In genomic region chr16:30334473-30334985, GRCh38 we compare ENCODE assay signal across 9 cellular contexts. TPM values are rescaled to one million over a fixed set of nuclear protein-coding genes. Genes with fewer than 3 reads are reported as not detected.
DNase-seq lines count a peak whose midpoint lies in the region; ATAC-seq, FAIRE-seq and TF ChIP-seq lines count a peak whose summit lies in the region.
"Not testable (repeated sequence)": the region's sequence is repeated elsewhere in the genome, so short reads cannot be mapped to it uniquely, and the experiment has no call there.
"Had no signal": no experiment of that assay in that cellular context is flagged by ENCODE, and none has a peak within 500 bp of the region (broad histone marks: within the 10 kb centered on the region; RNA-seq: fewer than 3 reads in every experiment).

No MANE protein-coding gene starts in this region.

- H3K79me1 ChIP-seq in H1 (ENCODE audit: low read depth, low read length); mesendoderm (ENCODE audit: low read length): not testable (repeated sequence)

- not testable (repeated sequence) for H3K27me3 ChIP-seq in CD8-positive, alpha-beta memory T cell (ENCODE audit: insufficient read depth, low read length, poor library complexity, severe bottlenecking); H1 (replicated peaks in 1 of 4; ENCODE audit: control insufficient read depth in 3 of 4, extremely low read depth in 1 of 4, insufficient read depth in 3 of 4, low read length in 3 of 4); mesendoderm (ENCODE audit: insufficient read depth, low read length, poor library complexity)

- peak overlapping the region; percentile 88 to 98 (median 94) for H3K4me3 Mint-ChIP-seq in CD8-positive, alpha-beta memory T cell

- H3K9ac ChIP-seq in H1 (replicated peaks in 1 of 4; ENCODE audit: extremely low read depth in 1 of 4, low read depth in 3 of 4, low read length in 3 of 4) (peak overlapping the region in 1 of 4 experiments; percentile 63; a peak in 2 of 7 replicates), mesendoderm (ENCODE audit: low read length) (peak overlapping the region; percentile 61)

- not testable (repeated sequence) for H3K27me3 Mint-ChIP-seq in CD8-positive, alpha-beta memory T cell

- H2BK15ac ChIP-seq in H1 (ENCODE audit: low read length); mesendoderm (replicated peaks; ENCODE audit: low read depth): not testable (repeated sequence)

- H3K9me3 ChIP-seq in CD8-positive, alpha-beta memory T cell (ENCODE audit: low read length); H1 (ENCODE audit: insufficient read depth in 2 of 2, low read depth in 1 of 2, low read length in 1 of 2): not testable (repeated sequence)

- not testable (repeated sequence) for H4K91ac ChIP-seq in H1 (replicated peaks; ENCODE audit: insufficient read length, low read length)

- not testable (repeated sequence) for H4K20me1 ChIP-seq in H1 (replicated peaks in 1 of 2; ENCODE audit: control insufficient read depth in 1 of 2, insufficient read depth in 2 of 2, low read length in 2 of 2)

- H3K36me3 ChIP-seq in CD8-positive, alpha-beta memory T cell (ENCODE audit: insufficient read depth, low read length); H1 (ENCODE audit: control insufficient read depth in 2 of 4, insufficient read depth in 4 of 4, low read length in 3 of 4); mesendoderm (ENCODE audit: control insufficient read depth, insufficient read depth, low read length): not testable (repeated sequence)

- not testable (repeated sequence) for H3K4me1 ChIP-seq in CD8-positive, alpha-beta memory T cell (ENCODE audit: insufficient read depth, low read length); H1 (replicated peaks in 1 of 4; ENCODE audit: control insufficient read depth in 3 of 4, insufficient read depth in 4 of 4, low read length in 3 of 4); mesendoderm (ENCODE audit: control insufficient read depth, low read depth, low read length)

- not testable (repeated sequence) for H3K36me3 Mint-ChIP-seq in CD8-positive, alpha-beta memory T cell

- H3K56ac ChIP-seq in H1 (replicated peaks; ENCODE audit: insufficient read length, low read depth, low read length), result not testable (repeated sequence)
- H3K56ac ChIP-seq in mesendoderm (ENCODE audit: low read length), result peak overlapping the region; percentile 67

- not testable (repeated sequence) for H2BK120ac ChIP-seq in H1 (replicated peaks; ENCODE audit: low read depth, low read length); mesendoderm (ENCODE audit: low read depth, low read length)

- 0% methylated on average over 10 of the region's 33 CpGs; no CpG with 5 or more reads in 1 of the 2 experiments for WGBS in H1 (ENCODE audit: extremely low coverage in 1 of 2, insufficient coverage in 1 of 2, insufficient read length in 1 of 2, insufficient replicate concordance in 2 of 2, low coverage in 1 of 2, low lambda C conversion rate in 2 of 2, missing lambda C conversion rate in 1 of 2), 2 experiments
- no CpG with 5 or more reads among the region's 33 CpGs for WGBS in mesendoderm (ENCODE audit: extremely low coverage, insufficient coverage, low lambda C conversion rate)

- not testable (repeated sequence) for FAIRE-seq in H1 (lab: Jason Lieb, UNC)

- not testable (repeated sequence) for H2BK20ac ChIP-seq in H1 (ENCODE audit: low read length)

- not testable (repeated sequence) for TF ChIP-seq EP300 in H1 (IDR thresholded peaks at IDR 0.05; ENCODE audit: borderline replicate concordance in 1 of 2, low read depth in 2 of 2, low read length in 2 of 2)

- not testable (repeated sequence) for TF ChIP-seq CTCF in H1 (IDR thresholded peaks at IDR 0.05; ENCODE audit: control extremely low read depth in 1 of 3, insufficient read depth in 1 of 3, low read depth in 1 of 3, low read length in 3 of 3)

- not testable (repeated sequence) for H3K23me2 ChIP-seq in H1 (ENCODE audit: low read depth, low read length)

- not testable (repeated sequence) for H2BK12ac ChIP-seq in H1 (ENCODE audit: low read depth, low read length)

- H3K4me3 ChIP-seq in CD8-positive, alpha-beta memory T cell (ENCODE audit: low read length), result peak overlapping the region; percentile 34
- H3K4me3 ChIP-seq in H1 (ENCODE audit: extremely low read depth in 1 of 4, insufficient read depth in 2 of 4, low read depth in 3 of 4, low read length in 4 of 4) (peak overlapping the region; percentile 58 to 97 (median 66)), mesendoderm (ENCODE audit: low read length) (peak overlapping the region; percentile 46)

- TF ChIP-seq RAD21 in H1 (IDR thresholded peaks at IDR 0.05 in 1 of 2, conservative IDR thresholded peaks at IDR 0.05 in 1 of 2; ENCODE audit: low read depth in 2 of 2, low read length in 2 of 2), result not testable (repeated sequence)

- H3K14ac ChIP-seq in H1 (ENCODE audit: insufficient read length), result not testable (repeated sequence)

- peaks cover 18 to 32% (median 31%) of the 10 kb centered on the region in 3 donors for H3K4me1 Mint-ChIP-seq in CD8-positive, alpha-beta memory T cell

- H4K8ac ChIP-seq in H1 (ENCODE audit: extremely low read depth, insufficient read depth, low read length); mesendoderm (ENCODE audit: low read depth, low read length): not testable (repeated sequence)

- H3K4ac ChIP-seq in H1 (replicated peaks; ENCODE audit: insufficient read length, low read depth, low read length); mesendoderm (ENCODE audit: low read depth, low read length): not testable (repeated sequence)

- H3K18ac ChIP-seq in H1 (ENCODE audit: extremely low read depth, low read length); mesendoderm (ENCODE audit: low read length): not testable (repeated sequence)

- CTCF ChIA-PET in CD8-positive, alpha-beta memory T cell (lab: Charles Lee), result interaction anchor here (2.1 kb wide), 1 partner anchor 37 kb away, joined by 7 read pairs; the partner anchor contains the start of gene TBC1D10B
- CTCF ChIA-PET in H1 (lab: Charles Lee; ENCODE audit: partially characterized antibody), result interaction anchor here (2.6 kb wide), 1 partner anchor 13 kb away, joined by 6 read pairs; no protein-coding TSS in a partner anchor

- POLR2A ChIA-PET in CD8-positive, alpha-beta memory T cell (lab: Charles Lee), result interaction anchor here (0.6 to 1.7 kb wide), 5 partner anchors 9 to 596 kb away, joined by 3 to 10 read pairs (median 6); partner anchors contain the start of genes CORO1A and SEPTIN1
- POLR2A ChIA-PET in H1 (lab: Charles Lee; ENCODE audit: partially characterized antibody), result interaction anchor here (1.3 to 1.4 kb wide), 2 partner anchors 20 to 70 kb away, joined by 5 to 6 read pairs; partner anchors contain the start of gene CD2BP2

- peaks cover 0 to 16% of the 10 kb centered on the region in 2 experiments; a peak in 2 of 4 replicates for H3K79me2 ChIP-seq in H1 (ENCODE audit: control insufficient read depth in 1 of 2, insufficient read depth in 2 of 2, low read length in 2 of 2)
- not testable (repeated sequence) for H3K79me2 ChIP-seq in mesendoderm (ENCODE audit: control insufficient read depth, insufficient read depth, low read length)

- not testable (repeated sequence) for H4K5ac ChIP-seq in H1 (ENCODE audit: insufficient read length, low read depth, low read length); mesendoderm (ENCODE audit: low read length)

- DNase-seq in CD8-positive, alpha-beta memory T cell, result peak; percentile 78 to 89 (median 85)
- DNase-seq in NOMO-1 treated with dmso at 0.1 percent for 144 hours (lab: John Stamatoyannopoulos, UW; ENCODE audit: unreplicated experiment) (peak; percentile 62), H1 (ENCODE audit: low read depth in 1 of 2, low spot score in 2 of 2) (peak in 1 of 2 experiments; percentile 82), mesendoderm (peak; percentile 91)
- peak in 2 of 3 experiments; percentile 58 to 78 for DNase-seq in activated CD8-positive, alpha-beta memory T cell treated with anti-CD3 and anti-CD28 coated beads for 48 hours (ENCODE audit: low read depth in 2 of 3, low spot score in 2 of 3)
- DNase-seq in stimulated activated CD4-positive, alpha-beta T cell treated with anti-CD3 and anti-CD28 coated beads, TNF-alpha, amount 100 ng/mL, for 48 hours (ENCODE audit: low read depth in 3 of 3), result peak; percentile 64 to 80 (median 78)

- H2BK5ac ChIP-seq in H1 (ENCODE audit: low read depth, low read length); mesendoderm (ENCODE audit: low read length): not testable (repeated sequence)

- H3K23ac ChIP-seq in H1 (ENCODE audit: insufficient read length); mesendoderm (ENCODE audit: low read length): not testable (repeated sequence)

- ATAC-seq in GM21360 (IDR thresholded peaks at IDR 0.05; ENCODE audit: unreplicated experiment), result peak; percentile 71
- peak; percentile 41 for ATAC-seq in HG03558 (IDR thresholded peaks at IDR 0.05; ENCODE audit: extremely low read depth, unreplicated experiment)

- H2AFZ ChIP-seq in H1 (ENCODE audit: low read length), result not testable (repeated sequence)

- peak overlapping the region; percentile 73 to 98 (median 94) for H3K27ac Mint-ChIP-seq in CD8-positive, alpha-beta memory T cell

- not testable (repeated sequence) for H2AK5ac ChIP-seq in H1 (ENCODE audit: low read depth, low read length); mesendoderm (ENCODE audit: low read length)

- TF ChIP-seq POLR2A in H1 (IDR thresholded peaks at IDR 0.05; ENCODE audit: control extremely low read depth in 1 of 2, low read depth in 2 of 2, low read length in 2 of 2), result not testable (repeated sequence)

- not testable (repeated sequence) for H3K27ac ChIP-seq in CD8-positive, alpha-beta memory T cell (ENCODE audit: low read depth, low read length); H1 (ENCODE audit: low read depth, low read length); mesendoderm (ENCODE audit: low read depth, low read length)

- peak overlapping the region; percentile 7 to 42; a peak in 3 of 4 replicates for H3K4me2 ChIP-seq in H1 (ENCODE audit: insufficient read depth in 1 of 2, low read depth in 2 of 2, low read length in 2 of 2)
- not testable (repeated sequence) for H3K4me2 ChIP-seq in mesendoderm (ENCODE audit: low read length)

- H3K9me3 Mint-ChIP-seq in CD8-positive, alpha-beta memory T cell, result not testable (repeated sequence)

RNA-seq across cellular contexts. Expression of gene CD2BP2, which starts 20.6 kb away (rescaled TPM):
- total RNA-seq in CD8-positive, alpha-beta memory T cell, result 10 to 100 TPM; 84.5 to 89.5 TPM
- 27.2 TPM for polyA plus RNA-seq in CD8-positive, alpha-beta memory T cell
- total RNA-seq in H1 (2021; fragmentation: NEBNext Ultra II Directional; extraction: Animal tissue kit (Norgen Biotek cat#: 25700)), result 55.3 and 55.4 TPM in 2 replicates
- 22.4 and 30.4 TPM in 2 replicates for polyA plus RNA-seq in H1 (2011; rRNA removed)
- 41.3 TPM for polyA plus RNA-seq in H1 (2011; cell fraction: cytosol; rRNA removed)
- polyA plus RNA-seq in H1 (2011; cell fraction: nucleus; rRNA removed), result 88.6 TPM
- 44.2 to 48.1 TPM (median 46.0 TPM) in 4 replicates for polyA plus RNA-seq in H1 (2012, experiment 1 of 2)
- 36.3 TPM for polyA plus RNA-seq in H1 (2012, experiment 2 of 2)
- polyA plus RNA-seq in H1 (2013, experiment 1 of 2), result 22.9 TPM
- polyA plus RNA-seq in H1 (2013, experiment 2 of 2), result 22.8 TPM
- 31.4 and 35.3 TPM in 2 replicates for polyA minus RNA-seq in H1 (2011; rRNA and poly(A)+ RNA removed)
- polyA minus RNA-seq in H1 (2011; cell fraction: cytosol; rRNA and poly(A)+ RNA removed), result 19.1 TPM
- polyA minus RNA-seq in H1 (2011; cell fraction: nucleus; rRNA and poly(A)+ RNA removed), result 24.0 TPM
- polyA plus RNA-seq in mesendoderm (2013, experiment 1 of 2), result 34.8 TPM
- polyA plus RNA-seq in mesendoderm (2013, experiment 2 of 2), result 33.7 TPM

RNA-seq across cellular contexts. Expression of gene TBC1D10B, which starts 35.8 kb away (rescaled TPM):
- 10 to 100 TPM; 59.0 to 61.4 TPM for total RNA-seq in CD8-positive, alpha-beta memory T cell
- 17.3 TPM for polyA plus RNA-seq in CD8-positive, alpha-beta memory T cell
- 28.6 and 29.4 TPM in 2 replicates for total RNA-seq in H1 (2021; fragmentation: NEBNext Ultra II Directional; extraction: Animal tissue kit (Norgen Biotek cat#: 25700))
- polyA plus RNA-seq in H1 (2011; rRNA removed), result 15.4 and 22.1 TPM in 2 replicates
- polyA plus RNA-seq in H1 (2011; cell fraction: cytosol; rRNA removed), result 14.2 TPM
- polyA plus RNA-seq in H1 (2011; cell fraction: nucleus; rRNA removed), result 23.6 TPM
- polyA plus RNA-seq in H1 (2012, experiment 1 of 2), result 23.8 to 27.5 TPM (median 24.9 TPM) in 4 replicates
- 24.2 TPM for polyA plus RNA-seq in H1 (2012, experiment 2 of 2)
- polyA plus RNA-seq in H1 (2013, experiment 1 of 2), result 15.4 TPM
- polyA plus RNA-seq in H1 (2013, experiment 2 of 2), result 14.1 TPM
- 10.9 and 17.3 TPM in 2 replicates for polyA minus RNA-seq in H1 (2011; rRNA and poly(A)+ RNA removed)
- 14.0 TPM for polyA minus RNA-seq in H1 (2011; cell fraction: cytosol; rRNA and poly(A)+ RNA removed)
- 11.5 TPM for polyA minus RNA-seq in H1 (2011; cell fraction: nucleus; rRNA and poly(A)+ RNA removed)
- 16.1 TPM for polyA plus RNA-seq in mesendoderm (2013, experiment 1 of 2)
- 16.6 TPM for polyA plus RNA-seq in mesendoderm (2013, experiment 2 of 2)

RNA-seq across cellular contexts. Expression of gene MYL11, which starts 40.1 kb away (rescaled TPM):
- total RNA-seq in CD8-positive, alpha-beta memory T cell, result 1 to 10 TPM; 1.9 to 2.4 TPM
- polyA plus RNA-seq in CD8-positive, alpha-beta memory T cell, result 4.6 TPM
- 1.2 TPM in 1 of 2 replicates, not detected in the other for total RNA-seq in H1 (2021; fragmentation: NEBNext Ultra II Directional; extraction: Animal tissue kit (Norgen Biotek cat#: 25700))
- 1.4 and 1.5 TPM in 2 replicates for polyA plus RNA-seq in H1 (2011; rRNA removed)
- 0.98 TPM for polyA plus RNA-seq in H1 (2011; cell fraction: cytosol; rRNA removed)
- 0.33 TPM for polyA plus RNA-seq in H1 (2011; cell fraction: nucleus; rRNA removed)
- 0.59 to 4.0 TPM (median 2.1 TPM) in 4 replicates for polyA plus RNA-seq in H1 (2012, experiment 1 of 2)
- 4.7 TPM for polyA plus RNA-seq in H1 (2012, experiment 2 of 2)
- 2.7 TPM for polyA plus RNA-seq in H1 (2013, experiment 1 of 2)
- polyA plus RNA-seq in H1 (2013, experiment 2 of 2), result 4.0 TPM
- polyA minus RNA-seq in H1 (2011; rRNA and poly(A)+ RNA removed), result 0.44 and 0.73 TPM in 2 replicates
- polyA minus RNA-seq in H1 (2011; cell fraction: cytosol; rRNA and poly(A)+ RNA removed), result not detected
- not detected for polyA minus RNA-seq in H1 (2011; cell fraction: nucleus; rRNA and poly(A)+ RNA removed)
- 3.7 TPM for polyA plus RNA-seq in mesendoderm (2013, experiment 1 of 2)
- polyA plus RNA-seq in mesendoderm (2013, experiment 2 of 2), result 5.2 TPM
- total RNA-seq: H4 had no signal

RNA-seq across cellular contexts. Expression of gene SEPTIN1, which starts 47.8 kb away (rescaled TPM):
- 100 to 1,000 TPM; 187 to 193 TPM for total RNA-seq in CD8-positive, alpha-beta memory T cell
- polyA plus RNA-seq in CD8-positive, alpha-beta memory T cell, result 227 TPM
- total RNA-seq in H1 (2021; fragmentation: NEBNext Ultra II Directional; extraction: Animal tissue kit (Norgen Biotek cat#: 25700)), result 0.84 and 1.4 TPM in 2 replicates
- 0.24 and 0.57 TPM in 2 replicates for polyA plus RNA-seq in H1 (2011; rRNA removed)
- 0.70 TPM for polyA plus RNA-seq in H1 (2011; cell fraction: cytosol; rRNA removed)
- 0.83 TPM for polyA plus RNA-seq in H1 (2011; cell fraction: nucleus; rRNA removed)
- polyA plus RNA-seq in H1 (2012, experiment 1 of 2), result 1.1 to 2.7 TPM (median 1.3 TPM) in 4 replicates
- 0.73 TPM for polyA plus RNA-seq in H1 (2012, experiment 2 of 2)
- 1.5 TPM for polyA plus RNA-seq in H1 (2013, experiment 1 of 2)
- polyA plus RNA-seq in H1 (2013, experiment 2 of 2), result 1.5 TPM
- not detected in 2 replicates for polyA minus RNA-seq in H1 (2011; rRNA and poly(A)+ RNA removed)
- not detected for polyA minus RNA-seq in H1 (2011; cell fraction: cytosol; rRNA and poly(A)+ RNA removed)
- polyA minus RNA-seq in H1 (2011; cell fraction: nucleus; rRNA and poly(A)+ RNA removed), result not detected
- polyA plus RNA-seq in mesendoderm (2013, experiment 1 of 2), result 0.69 TPM
- polyA plus RNA-seq in mesendoderm (2013, experiment 2 of 2), result 0.57 TPM
- total RNA-seq: H4 had no signal
